Comparison of ENCODE assay signal across 1 cellular context in genomic region chr2:231780909-231781797, GRCh38.
TF ChIP-seq lines count a peak whose summit lies in the region.

Gene PDE6D, minus strand, starts transcription at chr2:231781282. Its CDS starts 168 bp downstream, at chr2:231781114.

TF ChIP-seq in K562, 482 proteins besides CTCF, POLR2A, EP300 and RAD21 (continued from another document and continues in another):
- no peak for TF ChIP-seq ZNF274 (IDR thresholded peaks at IDR 0.05; ENCODE audit: borderline replicate concordance, low read depth, low read length)
- no peak for TF ChIP-seq LARP7 (IDR thresholded peaks at IDR 0.05)
- no peak for TF ChIP-seq TAL1 (IDR thresholded peaks at IDR 0.05)
- TF ChIP-seq ZNF184 (CRISPR knock-in tag; IDR thresholded peaks at IDR 0.05): no peak
- no peak for TF ChIP-seq TAF15 (IDR thresholded peaks at IDR 0.05; ENCODE audit: low read depth, low read length)
- no peak for TF ChIP-seq GTF2B (IDR thresholded peaks at IDR 0.05; ENCODE audit: extremely low read depth, insufficient read length)
- no peak for TF ChIP-seq STAG1 (CRISPR knock-in tag; IDR thresholded peaks at IDR 0.05; ENCODE audit: borderline replicate concordance)
- no peak; the same call in 1 of the 2 replicates for TF ChIP-seq MECOM (CRISPR knock-in tag; IDR thresholded peaks at IDR 0.05)
- TF ChIP-seq SREBF2 (CRISPR knock-in tag; IDR thresholded peaks at IDR 0.05): no peak
- TF ChIP-seq DACH1 (IDR thresholded peaks at IDR 0.05; ENCODE audit: partially characterized antibody): no peak
- TF ChIP-seq ZNF436 (CRISPR knock-in tag; IDR thresholded peaks at IDR 0.05): no peak
- TF ChIP-seq POLR3A (IDR thresholded peaks at IDR 0.05; ENCODE audit: borderline replicate concordance, extremely low read depth, insufficient read depth, insufficient read length): no peak
- TF ChIP-seq ZFP91 (CRISPR knock-in tag; IDR thresholded peaks at IDR 0.05): no peak
- TF ChIP-seq GABPB1 (CRISPR knock-in tag; IDR thresholded peaks at IDR 0.05): peak; percentile 95
- no peak for TF ChIP-seq ZBTB2 (IDR thresholded peaks at IDR 0.05)
- TF ChIP-seq OTX1 (CRISPR knock-in tag; IDR thresholded peaks at IDR 0.05): no peak
- TF ChIP-seq PRMT5 (CRISPR knock-in tag; IDR thresholded peaks at IDR 0.05): no peak
- TF ChIP-seq STAT5B (CRISPR knock-in tag; IDR thresholded peaks at IDR 0.05): no peak
- no peak for TF ChIP-seq ZNF740 (CRISPR knock-in tag; IDR thresholded peaks at IDR 0.05)
- no peak for TF ChIP-seq ZNF740 (tag; IDR thresholded peaks at IDR 0.05)
- no peak for TF ChIP-seq NUFIP1 (IDR thresholded peaks at IDR 0.05; ENCODE audit: partially characterized antibody)
- no peak for TF ChIP-seq ESRRB (CRISPR knock-in tag; IDR thresholded peaks at IDR 0.05; ENCODE audit: borderline replicate concordance)
- TF ChIP-seq BCOR (IDR thresholded peaks at IDR 0.05): no peak
- TF ChIP-seq TBL1XR1 (IDR thresholded peaks at IDR 0.05; ENCODE audit: low read length in 2 of 2): no peak
- no peak for TF ChIP-seq DLX4 (CRISPR knock-in tag; IDR thresholded peaks at IDR 0.05)
- peak; percentile 52 for TF ChIP-seq SAP30 (IDR thresholded peaks at IDR 0.05; ENCODE audit: borderline replicate concordance, insufficient read depth, low read depth, low read length, poor library complexity, severe bottlenecking)
- TF ChIP-seq NFXL1 (CRISPR knock-in tag; IDR thresholded peaks at IDR 0.05): no peak
- TF ChIP-seq FOXP4 (CRISPR knock-in tag; IDR thresholded peaks at IDR 0.05; ENCODE audit: borderline replicate concordance): no peak
- peak; percentile 64 for TF ChIP-seq SP1 (CRISPR knock-in tag; IDR thresholded peaks at IDR 0.05)
- peak; percentile 30 for TF ChIP-seq TAF9B (IDR thresholded peaks at IDR 0.05; ENCODE audit: partially characterized antibody)
- TF ChIP-seq RNF2 (IDR thresholded peaks at IDR 0.05): no peak
- peak; percentile 85 for TF ChIP-seq FOXJ2 (tag; IDR thresholded peaks at IDR 0.05)
- no peak for TF ChIP-seq CHCHD3 (CRISPR knock-in tag; IDR thresholded peaks at IDR 0.05)
- peak; percentile 91 for TF ChIP-seq GABPA (tag; conservative IDR thresholded peaks at IDR 0.05; ENCODE audit: low read depth)
- no peak for TF ChIP-seq ZNF140 (CRISPR knock-in tag; IDR thresholded peaks at IDR 0.05)
- no peak for TF ChIP-seq CREB5 (CRISPR knock-in tag; IDR thresholded peaks at IDR 0.05)
- TF ChIP-seq SRSF9 (IDR thresholded peaks at IDR 0.05; ENCODE audit: borderline replicate concordance, low read depth, low read length): no peak
- TF ChIP-seq ATF6 (CRISPR knock-in tag; IDR thresholded peaks at IDR 0.05): 0 out of 2 replicates have a peak, but pooled peaks have one; percentile 25
- TF ChIP-seq NFIC (IDR thresholded peaks at IDR 0.05): no peak; the same call in 1 of the 2 replicates
- TF ChIP-seq MED1 (CRISPR knock-in tag; IDR thresholded peaks at IDR 0.05; ENCODE audit: borderline replicate concordance): no peak
- TF ChIP-seq HMGXB4 (CRISPR knock-in tag; IDR thresholded peaks at IDR 0.05): no peak
- no peak for TF ChIP-seq ZNF354B (CRISPR knock-in tag; IDR thresholded peaks at IDR 0.05)
- TF ChIP-seq AFF4 (CRISPR knock-in tag; IDR thresholded peaks at IDR 0.05): no peak
- no peak for TF ChIP-seq TCF7L2 (IDR thresholded peaks at IDR 0.05; ENCODE audit: low read depth, low read length)
- no peak for TF ChIP-seq TSC22D4 (tag; IDR thresholded peaks at IDR 0.05)
- TF ChIP-seq ZBTB49 (CRISPR knock-in tag; IDR thresholded peaks at IDR 0.05; ENCODE audit: borderline replicate concordance): no peak
- no peak for TF ChIP-seq NCOA2 (IDR thresholded peaks at IDR 0.05; ENCODE audit: partially characterized antibody in 2 of 2)
- no peak for TF ChIP-seq MCM2 (IDR thresholded peaks at IDR 0.05; ENCODE audit: low read depth)
